29 cellular contexts compared by ENCODE assay signal in genomic region chr12:99704036-99704435, GRCh38. TPM values are rescaled to one million over a fixed set of nuclear protein-coding genes. Genes with fewer than 3 reads are reported as not detected.
"Had no signal": no experiment of that assay in that cellular context is flagged by ENCODE, and none has a peak within 500 bp of the region (broad histone marks: within the 10 kb centered on the region; RNA-seq: fewer than 3 reads in every experiment).

No MANE protein-coding gene starts in this region.

- ATAC-seq: activated CD4-positive, alpha-beta T cell treated with anti-CD3 and anti-CD28 coated beads for 36 hours; activated CD8-positive, alpha-beta memory T cell treated with anti-CD3 and anti-CD28 coated beads, Interleukin-2, amount 10 ng/mL, durations not matched to agents 7 days and 5 days; activated CD8-positive, alpha-beta T cell treated with anti-CD3 and anti-CD28 coated beads, Interleukin-2, amount 10 ng/mL, durations not matched to agents 7 days and 5 days; activated naive CD8-positive, alpha-beta T cell treated with anti-CD3 and anti-CD28 coated beads, Interleukin-2, amount 50 U/mL, for 24 hours; T-cell; T-helper 17 cell had no signal

- DNase-seq: activated B cell treated with CpG ODN at 0.5 μM for 24 hours; activated CD4-positive, alpha-beta memory T cell treated with anti-CD3 and anti-CD28 coated beads, Interleukin-2, amount 10 ng/mL, durations not matched to agents 7 days and 5 days; activated CD4-positive, alpha-beta T cell treated with anti-CD3 and anti-CD28 coated beads for 36 hours; activated CD4-positive, alpha-beta T cell treated with anti-CD3 and anti-CD28 coated beads for 48 hours; activated CD4-positive, alpha-beta T cell treated with anti-CD3 and anti-CD28 coated beads, Interleukin-2, amount 10 ng/mL, durations not matched to agents 7 days and 5 days; activated CD4-positive, alpha-beta T cell treated with anti-CD3 and anti-CD28 coated beads, Interleukin-2, amount 50 U/mL, for 48 hours; activated CD4-positive, CD25-positive, alpha-beta regulatory T cell treated with anti-CD3 and anti-CD28 coated beads, Interleukin-2, amount 50 U/mL, for 72 hours; activated CD8-positive, alpha-beta memory T cell treated with anti-CD3 and anti-CD28 coated beads for 24 hours; activated CD8-positive, alpha-beta memory T cell treated with anti-CD3 and anti-CD28 coated beads, Interleukin-2, amount 10 ng/mL, durations not matched to agents 7 days and 5 days; activated CD8-positive, alpha-beta memory T cell treated with anti-CD3 and anti-CD28 coated beads, Interleukin-2, amount 50 U/mL, for 48 hours; activated CD8-positive, alpha-beta T cell treated with anti-CD3 and anti-CD28 coated beads, Interleukin-2, amount 10 ng/mL, durations not matched to agents 7 days and 5 days; activated effector memory CD4-positive, alpha-beta T cell treated with Interleukin-2 at 50 U/mL for 16 hours; activated gamma-delta T cell; activated naive CD4-positive, alpha-beta T cell treated with anti-CD3 and anti-CD28 coated beads, Interleukin-2, amount 10 ng/mL, durations not matched to agents 7 days and 5 days; activated naive CD4-positive, alpha-beta T cell treated with Interleukin-2 at 50 U/mL for 16 hours; activated naive CD8-positive, alpha-beta T cell treated with anti-CD3 and anti-CD28 coated beads, Interleukin-2, amount 10 ng/mL, durations not matched to agents 7 days and 5 days; activated naive CD8-positive, alpha-beta T cell treated with anti-CD3 and anti-CD28 coated beads, Interleukin-2, amount 50 U/mL, for 24 hours; activated T-cell treated with anti-CD3 and anti-CD28 coated beads, Interleukin-2, amount 50 U/mL, for 24 hours; activated T-cell treated with anti-CD3 and anti-CD28 coated beads, Interleukin-2, amount 50 U/mL, for 48 hours; cerebellar nuclear complex; T-cell; T-helper 17 cell had no signal

RNA-seq across cellular contexts. Expression of gene GARIN6, which starts 56.5 kb away (rescaled TPM):
- total RNA-seq: activated B cell treated with CpG ODN at 0.5 μM for 24 hours; activated CD4-positive, alpha-beta memory T cell treated with anti-CD3 and anti-CD28 coated beads, Interleukin-2, amount 10 ng/mL, durations not matched to agents 7 days and 5 days; activated CD4-positive, alpha-beta T cell treated with anti-CD3 and anti-CD28 coated beads for 36 hours; activated CD4-positive, alpha-beta T cell treated with anti-CD3 and anti-CD28 coated beads, Interleukin-2, amount 10 ng/mL, durations not matched to agents 7 days and 5 days; activated CD8-positive, alpha-beta memory T cell treated with anti-CD3 and anti-CD28 coated beads, Interleukin-2, amount 10 ng/mL, durations not matched to agents 7 days and 5 days; activated CD8-positive, alpha-beta T cell treated with anti-CD3 and anti-CD28 coated beads, Interleukin-2, amount 10 ng/mL, durations not matched to agents 7 days and 5 days; activated naive CD8-positive, alpha-beta T cell treated with anti-CD3 and anti-CD28 coated beads, Interleukin-2, amount 10 ng/mL, durations not matched to agents 7 days and 5 days; activated T-helper 2 cell treated with anti-CD3 and anti-CD28 coated beads, Interferon-gamma antibody, Interleukin-2, Interleukin-4, amounts not matched to agents 10 μg/mL and 5 μg/mL and 100 μg/mL, durations not matched to agents 14 hours and 24 hours and 36 hours; ascending aorta; bronchial epithelial cell; cardiac muscle cell; chondrocyte; T-cell; T-helper 1 cell treated with Interleukin-12 subunit alpha and Interleukin-12 subunit beta and Interleukin-4 antibody, amounts not matched to agents 30 ng/mL and 1 ng/mL, for 36 hours; T-helper 17 cell; T-helper 2 cell treated with Interferon-gamma antibody and Interleukin-4, amounts not matched to agents 100 ng/mL and 5 ng/mL, for 36 hours had no signal
